2 cellular contexts compared by ENCODE assay signal in genomic region chr5:144206136-144206535, GRCh38.
A peak's percentile ranks its signal among the peaks of the same experiment; 100 is the strongest.
TF ChIP-seq lines count a peak whose summit lies in the region.

No MANE protein-coding gene starts in this region.

TF ChIP-seq in A549, 52 proteins besides CTCF, POLR2A, EP300 and RAD21:
- TF ChIP-seq FOSB (CRISPR knock-in tag; IDR thresholded peaks at IDR 0.05) (no peak), PHF8 (IDR thresholded peaks at IDR 0.05; ENCODE audit: borderline replicate concordance, low read depth) (no peak), JUNB (IDR thresholded peaks at IDR 0.05) (no peak), EHMT2 (IDR thresholded peaks at IDR 0.05; ENCODE audit: low read depth) (no peak), HEYL (CRISPR knock-in tag; IDR thresholded peaks at IDR 0.05) (no peak), SREBF2 (IDR thresholded peaks at IDR 0.05) (no peak), ESRRA (IDR thresholded peaks at IDR 0.05; ENCODE audit: borderline replicate concordance, low read length) (no peak), BCL3 (IDR thresholded peaks at IDR 0.05) (no peak), E2F6 (IDR thresholded peaks at IDR 0.05; ENCODE audit: borderline replicate concordance, low read depth) (no peak), HDAC2 (IDR thresholded peaks at IDR 0.05) (no peak)

TF ChIP-seq in IMR-90, 13 proteins besides CTCF, POLR2A, EP300 and RAD21:
- TF ChIP-seq MAZ (IDR thresholded peaks at IDR 0.05; ENCODE audit: borderline replicate concordance, low read depth, low read length) (peak; percentile 80), SMC3 (IDR thresholded peaks at IDR 0.05; ENCODE audit: low read depth, low read length) (peak; percentile 7; the same call in 1 of the 2 replicates), RFX5 (IDR thresholded peaks at IDR 0.05; ENCODE audit: low read depth, low read length) (no peak)
TF ChIP-seq in IMR-90: peak in this region for 2.
